Comparison of ENCODE assay signal across 12 cellular contexts in the genomic region with DNA sequence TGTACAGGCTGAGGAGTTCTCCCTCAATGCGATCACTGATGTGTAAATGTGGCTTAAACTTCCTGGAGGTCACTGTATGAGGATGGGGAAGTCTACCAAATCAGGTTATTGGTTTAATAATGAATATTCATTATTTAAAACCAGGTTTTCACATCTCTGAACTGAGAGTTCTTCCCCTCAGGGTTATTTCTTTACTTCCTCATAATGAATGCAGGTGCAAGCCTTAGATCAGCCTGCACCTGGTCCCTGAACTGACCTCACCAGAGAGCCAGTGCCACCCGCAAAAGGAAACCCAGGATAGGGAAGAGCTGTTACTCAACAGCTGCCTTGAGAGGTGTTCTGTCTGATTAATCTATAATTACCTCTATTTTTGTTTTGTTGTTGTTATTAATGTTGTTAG.
DNase-seq lines count a peak whose midpoint lies in the region; ATAC-seq and TF ChIP-seq lines count a peak whose summit lies in the region.
"Had no signal": no experiment of that assay in that cellular context is flagged by ENCODE, and none has a peak within 500 bp of the region (broad histone marks: within the 10 kb centered on the region; RNA-seq: fewer than 3 reads in every experiment).

No MANE protein-coding gene starts in this region.

- no peak for TF ChIP-seq POLR2A in lower leg skin (IDR thresholded peaks at IDR 0.05)

- intact Hi-C loops in lower leg skin (cut with DNase I; ENCODE audit: low total_unique reads): no loop called here

- TF ChIP-seq CTCF in GM20000 (IDR thresholded peaks at IDR 0.05; ENCODE audit: extremely low read depth, missing control alignments): no peak
- TF ChIP-seq CTCF in lower leg skin (IDR thresholded peaks at IDR 0.05): no peak

- DNase-seq in GM20000 (ENCODE audit: low spot score) (peak; percentile 34), SHP77 treated with DMSO at 0.1 percent for 48 hours (lab: John Stamatoyannopoulos, UW) (peak; percentile 60), amygdala (lab: John Stamatoyannopoulos, UW) (no peak), LoVo (ENCODE audit: low spot score) (no peak), lower leg skin (ENCODE audit: low spot score in 2 of 2) (no peak), amniotic stem cell (lab: John Stamatoyannopoulos, UW) (no peak)
- DNase-seq: activated naive CD8-positive, alpha-beta T cell treated with anti-CD3 and anti-CD28 coated beads, Interleukin-2, amount 10 ng/mL, durations not matched to agents 7 days and 5 days; EL; OCI-M1 had no signal

- 72 to 83% methylated on average over 2 of the region's 2 CpGs for WGBS in lower leg skin, 2 donors

- ATAC-seq in GM18517 (IDR thresholded peaks at IDR 0.05; ENCODE audit: unreplicated experiment): peak; percentile 87
- peak; percentile 90 for ATAC-seq in HG03095 (IDR thresholded peaks at IDR 0.05; ENCODE audit: unreplicated experiment)

- H3K4me3 ChIP-seq in lower leg skin (ENCODE audit: low read depth, poor library complexity, severe bottlenecking): no peak overlapping the region
- H3K4me3 ChIP-seq: right atrium auricular region had no signal

Comparison
In these comparisons a context has a peak if more than half of its experiments do, and no peak if none do; other contexts are left out.
1. DNase-seq: peak in GM20000 (single experiment) and SHP77 treated with DMSO at 0.1 percent for 48 hours (single experiment); none in amygdala (0 of 56), LoVo (single experiment), lower leg skin (0 of 2) and amniotic stem cell (single experiment).